33 cellular contexts compared by ENCODE assay signal in genomic region chr3:171586274-171586673, GRCh38.
"Had no signal": no experiment of that assay in that cellular context is flagged by ENCODE, and none has a peak within 500 bp of the region (broad histone marks: within the 10 kb centered on the region; RNA-seq: fewer than 3 reads in every experiment).

No MANE protein-coding gene starts in this region.

- H3K27me3 Mint-ChIP-seq: activated T-cell treated with anti-CD3 and anti-CD28 coated beads, Interleukin-2, amount 50 U/mL, for 24 hours had no signal

- H3K27ac Mint-ChIP-seq: activated CD4-positive, alpha-beta memory T cell treated with anti-CD3 and anti-CD28 coated beads, Interleukin-2, amount 10 ng/mL, durations not matched to agents 7 days and 5 days; activated CD4-positive, alpha-beta T cell treated with anti-CD3 and anti-CD28 coated beads, Interleukin-2, amount 10 ng/mL, durations not matched to agents 7 days and 5 days; activated naive CD8-positive, alpha-beta T cell; activated T-cell treated with anti-CD3 and anti-CD28 coated beads, Interleukin-2, amount 50 U/mL, for 24 hours; activated T-cell treated with anti-CD3 and anti-CD28 coated beads, Interleukin-2, amount 50 U/mL, for 72 hours; effector memory CD8-positive, alpha-beta T cell; T-helper 17 cell; T-helper 2 cell treated with Interferon-gamma antibody and Interleukin-4, amounts not matched to agents 5 μg/mL and 100 μg/mL, for 36 hours; WTC11 had no signal

- H3K9me3 Mint-ChIP-seq: activated CD4-positive, alpha-beta memory T cell treated with anti-CD3 and anti-CD28 coated beads, Interleukin-2, amount 10 ng/mL, durations not matched to agents 7 days and 5 days; activated CD4-positive, alpha-beta T cell treated with anti-CD3 and anti-CD28 coated beads, Interleukin-2, amount 10 ng/mL, durations not matched to agents 7 days and 5 days; activated T-cell treated with anti-CD3 and anti-CD28 coated beads, Interleukin-2, amount 50 U/mL, for 24 hours; activated T-cell treated with anti-CD3 and anti-CD28 coated beads, Interleukin-2, amount 50 U/mL, for 72 hours; effector memory CD8-positive, alpha-beta T cell; T-helper 2 cell treated with Interferon-gamma antibody and Interleukin-4, amounts not matched to agents 5 μg/mL and 100 μg/mL, for 36 hours; WTC11 had no signal

- H3K9me3 ChIP-seq: body of pancreas, esophagus squamous epithelium had no signal

- DNase-seq: activated CD4-positive, alpha-beta memory T cell treated with anti-CD3 and anti-CD28 coated beads, Interleukin-2, amount 10 ng/mL, durations not matched to agents 7 days and 5 days; activated CD4-positive, alpha-beta T cell treated with anti-CD3 and anti-CD28 coated beads for 1 hour; activated CD4-positive, alpha-beta T cell treated with anti-CD3 and anti-CD28 coated beads for 4 hours; activated CD4-positive, alpha-beta T cell treated with anti-CD3 and anti-CD28 coated beads, Interleukin-2, amount 10 ng/mL, durations not matched to agents 7 days and 5 days; activated CD4-positive, alpha-beta T cell treated with anti-CD3 and anti-CD28 coated beads, Interleukin-2, amount 50 U/mL, for 4 hours; activated CD8-positive, alpha-beta memory T cell treated with anti-CD3 and anti-CD28 coated beads, Interleukin-2, amount 50 U/mL, for 48 hours; activated gamma-delta T cell; activated naive CD4-positive, alpha-beta T cell; activated naive CD4-positive, alpha-beta T cell treated with anti-CD3 and anti-CD28 coated beads, Interleukin-2, amount 50 U/mL, for 16 hours; activated T-cell treated with anti-CD3 and anti-CD28 coated beads for 4 hours; activated T-cell treated with anti-CD3 and anti-CD28 coated beads, Interleukin-2, amount 50 U/mL, for 24 hours; activated T-cell treated with anti-CD3 and anti-CD28 coated beads, Interleukin-2, amount 50 U/mL, for 72 hours; amniotic stem cell; anterior cingulate cortex; body of pancreas; caudate nucleus; cortex of kidney; dermis blood vessel endothelial cell; effector CD4-positive, alpha-beta T cell; effector memory CD8-positive, alpha-beta T cell; esophagus squamous epithelium; head of caudate nucleus; hypothalamus; T-helper 17 cell; T1000 had no signal

- H3K27ac ChIP-seq: body of pancreas, epithelial cell of prostate, esophagus squamous epithelium, VCaP had no signal

- H3K4me1 Mint-ChIP-seq: activated CD4-positive, alpha-beta memory T cell treated with anti-CD3 and anti-CD28 coated beads, Interleukin-2, amount 10 ng/mL, durations not matched to agents 7 days and 5 days; activated CD4-positive, alpha-beta T cell treated with anti-CD3 and anti-CD28 coated beads, Interleukin-2, amount 10 ng/mL, durations not matched to agents 7 days and 5 days; T-helper 17 cell had no signal

- H3K4me3 Mint-ChIP-seq: activated CD4-positive, alpha-beta memory T cell treated with anti-CD3 and anti-CD28 coated beads, Interleukin-2, amount 10 ng/mL, durations not matched to agents 7 days and 5 days; activated CD4-positive, alpha-beta T cell treated with anti-CD3 and anti-CD28 coated beads, Interleukin-2, amount 10 ng/mL, durations not matched to agents 7 days and 5 days; activated naive CD8-positive, alpha-beta T cell; activated T-cell treated with anti-CD3 and anti-CD28 coated beads, Interleukin-2, amount 50 U/mL, for 24 hours; activated T-cell treated with anti-CD3 and anti-CD28 coated beads, Interleukin-2, amount 50 U/mL, for 72 hours; effector memory CD8-positive, alpha-beta T cell; T-helper 17 cell; T-helper 2 cell treated with Interferon-gamma antibody and Interleukin-4, amounts not matched to agents 5 μg/mL and 100 μg/mL, for 36 hours; WTC11 had no signal

- ATAC-seq: activated T-cell treated with anti-CD3 and anti-CD28 coated beads, Interleukin-2, amount 50 U/mL, for 72 hours; body of pancreas; effector memory CD8-positive, alpha-beta T cell; T-helper 17 cell; WTC11 had no signal

- H3K36me3 ChIP-seq: esophagus squamous epithelium had no signal

- H3K4me1 ChIP-seq: body of pancreas, esophagus squamous epithelium had no signal

- FAIRE-seq: astrocyte, colon, frontal cortex had no signal

- H3K36me3 Mint-ChIP-seq: activated naive CD8-positive, alpha-beta T cell; WTC11 had no signal

- H3K27me3 ChIP-seq: body of pancreas, esophagus squamous epithelium had no signal

- H3K4me3 ChIP-seq: body of pancreas, esophagus squamous epithelium had no signal
